ENCODE assay signal across 9 cellular contexts in the genomic region with DNA sequence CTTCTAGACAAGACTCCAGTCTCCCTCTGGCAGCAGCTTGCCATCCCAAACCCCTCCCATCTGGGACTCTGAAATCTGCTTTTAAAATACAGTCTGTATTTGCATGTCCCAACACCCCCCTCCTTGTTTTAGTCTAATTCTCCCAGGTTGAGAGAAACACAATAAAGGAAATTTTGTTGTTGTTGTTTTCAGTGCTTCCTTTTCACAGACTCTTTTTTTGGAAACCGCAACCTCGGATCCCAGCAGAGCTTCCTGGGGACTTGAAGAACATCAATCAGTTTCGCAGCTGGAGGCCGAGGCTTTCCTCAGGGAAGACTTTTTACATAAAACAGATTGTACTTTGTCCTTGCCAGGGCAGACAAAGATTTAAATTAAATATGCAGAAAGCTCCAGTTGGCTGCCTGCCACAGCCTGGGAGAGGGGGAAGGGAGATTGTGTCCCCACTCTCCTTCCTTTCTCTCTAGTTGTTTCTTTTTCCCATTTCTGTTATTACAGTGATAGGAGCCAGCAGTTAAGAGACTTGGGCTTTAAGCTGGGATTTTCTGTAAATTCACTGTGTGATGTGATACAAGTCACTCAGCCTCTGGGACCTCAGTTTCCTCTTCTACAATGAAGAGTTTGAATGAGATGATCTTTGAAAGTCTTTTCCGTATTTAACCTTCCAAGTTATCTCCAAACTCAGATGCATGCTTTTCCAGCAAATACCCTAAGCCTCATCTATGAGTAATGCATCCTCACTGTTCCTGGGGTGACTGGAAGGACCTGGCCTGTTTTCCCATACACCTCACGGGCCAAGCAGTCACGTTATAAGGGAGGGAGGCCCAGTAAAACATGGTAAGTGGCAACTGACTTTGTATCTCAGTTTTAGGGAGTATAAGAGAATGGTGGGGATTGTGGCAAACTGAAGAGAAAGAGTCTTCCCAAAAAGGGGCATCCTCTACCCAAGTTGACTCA.
A peak's percentile ranks its signal among the peaks of the same experiment; 100 is the strongest.
DNase-seq lines count a peak whose midpoint lies in the region; ATAC-seq and TF ChIP-seq lines count a peak whose summit lies in the region.
"Had no signal": no experiment of that assay in that cellular context is flagged by ENCODE, and none has a peak within 500 bp of the region (broad histone marks: within the 10 kb centered on the region; RNA-seq: fewer than 3 reads in every experiment).

No MANE protein-coding gene starts in this region.

- H3K27ac ChIP-seq in esophagus squamous epithelium, result peak overlapping the region; percentile 74 to 91 (median 86)
- peak overlapping the region; percentile 86 for H3K27ac ChIP-seq in neural progenitor cell

- H3K36me3 Mint-ChIP-seq in neural progenitor cell, result peaks cover 2% of the 10 kb centered on the region
- H3K36me3 Mint-ChIP-seq in stimulated activated naive B cell treated with anti-CD40 and anti-IgM and Interleukin-4, amounts not matched to agents 10 μg/mL and 1 μg/mL and 100 μg/mL, for 72 hours, result no peaks in the 10 kb centered on the region

- peak overlapping the region; percentile 73 for H3K4me2 ChIP-seq in neural progenitor cell

- peaks cover 64% of the 10 kb centered on the region for H3K4me1 Mint-ChIP-seq in neural progenitor cell
- H3K4me1 Mint-ChIP-seq in stimulated activated naive B cell treated with anti-CD40 and anti-IgM and Interleukin-4, amounts not matched to agents 10 μg/mL and 1 μg/mL and 100 μg/mL, for 72 hours, result peaks cover 34 to 63% of the 10 kb centered on the region in 2 donors

- H3K9me3 Mint-ChIP-seq in neural progenitor cell, result peaks cover 10% of the 10 kb centered on the region
- H3K9me3 Mint-ChIP-seq in stimulated activated naive B cell treated with anti-CD40 and anti-IgM and Interleukin-4, amounts not matched to agents 10 μg/mL and 1 μg/mL and 100 μg/mL, for 72 hours, result no peaks in the 10 kb centered on the region
- H3K9me3 Mint-ChIP-seq: dendritic cell treated with granulocyte-macrophage colony-stimulating factor and Interleukin-4, amounts not matched to agents 40 ng/mL and 50 ng/mL, for 4 days had no signal

- H3K4me3 ChIP-seq in esophagus squamous epithelium (no peak overlapping the region), neural progenitor cell (peak overlapping the region; percentile 17)

- H3K27ac Mint-ChIP-seq in neural progenitor cell, result peak overlapping the region; percentile 98
- no peak overlapping the region for H3K27ac Mint-ChIP-seq in stimulated activated naive B cell treated with anti-CD40 and anti-IgM and Interleukin-4, amounts not matched to agents 10 μg/mL and 1 μg/mL and 100 μg/mL, for 72 hours
- H3K27ac Mint-ChIP-seq: dendritic cell treated with granulocyte-macrophage colony-stimulating factor and Interleukin-4, amounts not matched to agents 40 ng/mL and 50 ng/mL, for 4 days had no signal

- intact Hi-C loops in esophagus squamous epithelium (cut with DNase I), result loop anchor here (5.0 kb wide), 1 partner anchor 81 kb away; no protein-coding TSS in a partner anchor

- H3K9me3 ChIP-seq in esophagus squamous epithelium (no peaks in the 10 kb centered on the region), neural progenitor cell (ENCODE audit: low read depth) (no peaks in the 10 kb centered on the region)

- H2AFZ ChIP-seq in neural progenitor cell (replicated peaks), result peak overlapping the region; percentile 6

- no peak overlapping the region for H3K9ac ChIP-seq in neural progenitor cell

- H3K36me3 ChIP-seq in esophagus squamous epithelium (no peaks in the 10 kb centered on the region), neural progenitor cell (no peaks in the 10 kb centered on the region)

- no peak for TF ChIP-seq CTCF in esophagus squamous epithelium (IDR thresholded peaks at IDR 0.05)
- TF ChIP-seq CTCF in neural progenitor cell (IDR thresholded peaks at IDR 0.05), result no peak

- H3F3A ChIP-seq in neural progenitor cell (ENCODE audit: low read depth), result peaks cover 32% of the 10 kb centered on the region

- no peak for ATAC-seq in stimulated activated naive B cell treated with anti-CD40 and anti-IgM and Interleukin-4, amounts not matched to agents 10 μg/mL and 1 μg/mL and 100 μg/mL, for 72 hours (replicated peaks)
- ATAC-seq in GM21381 (IDR thresholded peaks at IDR 0.05; ENCODE audit: unreplicated experiment) (no peak), HG03469 (IDR thresholded peaks at IDR 0.05; ENCODE audit: unreplicated experiment) (no peak)

- H3K4me1 ChIP-seq in esophagus squamous epithelium, result peaks cover 21 to 42% (median 34%) of the 10 kb centered on the region in 3 donors
- H3K4me1 ChIP-seq in neural progenitor cell, result peaks cover 47% of the 10 kb centered on the region

- H3K4me3 Mint-ChIP-seq in neural progenitor cell, result peak overlapping the region; percentile 74
- no peak overlapping the region for H3K4me3 Mint-ChIP-seq in stimulated activated naive B cell treated with anti-CD40 and anti-IgM and Interleukin-4, amounts not matched to agents 10 μg/mL and 1 μg/mL and 100 μg/mL, for 72 hours
- H3K4me3 Mint-ChIP-seq: dendritic cell treated with granulocyte-macrophage colony-stimulating factor and Interleukin-4, amounts not matched to agents 40 ng/mL and 50 ng/mL, for 4 days had no signal

- peaks cover 25% of the 10 kb centered on the region for H3K27me3 Mint-ChIP-seq in neural progenitor cell (ENCODE audit: insufficient read depth, low read depth)
- no peaks in the 10 kb centered on the region for H3K27me3 Mint-ChIP-seq in stimulated activated naive B cell treated with anti-CD40 and anti-IgM and Interleukin-4, amounts not matched to agents 10 μg/mL and 1 μg/mL and 100 μg/mL, for 72 hours

- H3K27me3 ChIP-seq in esophagus squamous epithelium, result no peaks in the 10 kb centered on the region
- H3K27me3 ChIP-seq in neural progenitor cell, result no peaks in the 10 kb centered on the region

- WGBS in esophagus squamous epithelium, 2 donors, result 16 to 22% methylated on average over 5 to 7 of the region's 7 CpGs

- DNase-seq in DMS79 treated with DMSO at 0.1 percent for 48 hours (lab: John Stamatoyannopoulos, UW) (peak; percentile 78), NCI-H526 (lab: John Stamatoyannopoulos, UW) (peak; percentile 70 to 74), esophagus squamous epithelium (lab: John Stamatoyannopoulos, UW) (no peak), neural progenitor cell (ENCODE audit: low spot score) (peak; percentile 94), AML-193 (lab: John Stamatoyannopoulos, UW) (no peak)
- DNase-seq in stimulated activated naive B cell treated with anti-CD40 and anti-IgM and Interleukin-4, amounts not matched to agents 10 μg/mL and 1 μg/mL and 100 μg/mL, for 72 hours, result no peak

- no peaks in the 10 kb centered on the region for H3K79me2 ChIP-seq in neural progenitor cell (ENCODE audit: low read depth)

- H4K20me1 ChIP-seq in neural progenitor cell (ENCODE audit: low read depth), result no peaks in the 10 kb centered on the region

- no peak for TF ChIP-seq POLR2A in esophagus squamous epithelium (IDR thresholded peaks at IDR 0.05)

Comparison
In these comparisons a context has a peak if more than half of its experiments do, and no peak if none do; other contexts are left out.
1. DNase-seq: peak in DMS79 treated with DMSO at 0.1 percent for 48 hours (single experiment), NCI-H526 (2 of 2) and neural progenitor cell (single experiment); none in esophagus squamous epithelium (single experiment), AML-193 (0 of 2) and stimulated activated naive B cell treated with anti-CD40 and anti-IgM and Interleukin-4, amounts not matched to agents 10 μg/mL and 1 μg/mL and 100 μg/mL, for 72 hours (single experiment).